34 cellular contexts compared by ENCODE assay signal in genomic region chr12:27998170-27999110, GRCh38. TPM values are rescaled to one million over a fixed set of nuclear protein-coding genes. Genes with fewer than 3 reads are reported as not detected.
DNase-seq lines count a peak whose midpoint lies in the region; FAIRE-seq lines count a peak whose summit lies in the region.
"Had no signal": no experiment of that assay in that cellular context is flagged by ENCODE, and none has a peak within 500 bp of the region (broad histone marks: within the 10 kb centered on the region; RNA-seq: fewer than 3 reads in every experiment).

No MANE protein-coding gene starts in this region.

- H3K4ac ChIP-seq in neuronal stem cell (ENCODE audit: low read length), result no peak overlapping the region

- WGBS in neuronal stem cell (ENCODE audit: extremely low coverage in 2 of 2, insufficient read length in 2 of 2, insufficient replicate concordance in 1 of 2), 2 donors, result no CpG with 5 or more reads among the region's 3 CpGs

- in situ Hi-C loops in KBM-7 (cut with MboI; ENCODE audit: low pct_unique_long_range_greater_than_20kb, low sequenced_read_pairs), result no loop called here

- no peak overlapping the region for H4K8ac ChIP-seq in neuronal stem cell (ENCODE audit: low read depth, low read length)

- no peak overlapping the region for H2BK120ac ChIP-seq in neuronal stem cell (ENCODE audit: low read depth, low read length)

- no peaks in the 10 kb centered on the region for H3K79me1 ChIP-seq in neuronal stem cell (ENCODE audit: low read depth, low read length)

- H3K23ac ChIP-seq in neuronal stem cell (ENCODE audit: low read depth, low read length, poor library complexity), result no peak overlapping the region

- FAIRE-seq in urothelium cell line (lab: Jason Lieb, UNC), result no peak
- no peak for FAIRE-seq in frontal cortex (lab: Jason Lieb, UNC)
- FAIRE-seq: colon, pancreas, small intestine had no signal

- H2AFZ ChIP-seq in neuronal stem cell (ENCODE audit: low read length), result no peak overlapping the region

- H2BK12ac ChIP-seq in neuronal stem cell (ENCODE audit: low read length), result no peak overlapping the region

- H4K91ac ChIP-seq in neuronal stem cell (ENCODE audit: low read depth, low read length, poor library complexity), result no peak overlapping the region

- H3K14ac ChIP-seq in neuronal stem cell (ENCODE audit: low read length), result no peak overlapping the region

- no peaks in the 10 kb centered on the region for H3K9me3 ChIP-seq in neuronal stem cell (replicated peaks in 1 of 2; ENCODE audit: control insufficient read depth in 2 of 2, insufficient read depth in 1 of 2, low read depth in 1 of 2, low read length in 2 of 2)
- H3K9me3 ChIP-seq: heart right ventricle, mucosa of descending colon, pancreas, thyroid gland had no signal

- no peak overlapping the region for H2BK5ac ChIP-seq in neuronal stem cell (ENCODE audit: low read length)

- no peak overlapping the region for H2BK15ac ChIP-seq in neuronal stem cell (ENCODE audit: low read length)

- peak; percentile 71 for DNase-seq in NCI-H2107 treated with DMSO at 0.1 percent for 48 hours (lab: John Stamatoyannopoulos, UW; ENCODE audit: unreplicated experiment)
- no peak for DNase-seq in NCI-H2107 (lab: John Stamatoyannopoulos, UW)
- DNase-seq in KBM-7, result peak; percentile 21
- peak; percentile 22 for DNase-seq in OCI-M1 (lab: John Stamatoyannopoulos, UW)
- no peak for DNase-seq in epithelial cell of prostate (ENCODE audit: low read depth, low spot score)
- no peak for DNase-seq in urothelium cell line (ENCODE audit: low spot score)
- DNase-seq in neuronal stem cell (ENCODE audit: low spot score), result no peak
- no peak for DNase-seq in frontal cortex (ENCODE audit: low spot score in 2 of 2)
- DNase-seq: activated CD4-positive, alpha-beta memory T cell treated with anti-CD3 and anti-CD28 coated beads for 36 hours; activated CD4-positive, CD25-positive, alpha-beta regulatory T cell treated with anti-CD3 and anti-CD28 coated beads, Interleukin-2, amount 50 U/mL, for 72 hours; activated CD8-positive, alpha-beta memory T cell treated with anti-CD3 and anti-CD28 coated beads, Interleukin-2, amount 50 U/mL, for 4 hours; activated naive CD4-positive, alpha-beta T cell treated with anti-CD3 and anti-CD28 coated beads, Interleukin-2, amount 50 U/mL, for 16 hours; amniotic stem cell; CD8-positive, alpha-beta T cell; effector CD4-positive, alpha-beta T cell; erythroblast; heart right ventricle; KG1; MM.1S; mucosa of descending colon; NCI-H1694; NCI-H345; nephron progenitor cell; NK-92 treated with Interleukin-12 subunit alpha and Interleukin-12 subunit beta, amount 100 ng/mL, for 24 hours; pancreas; SIG-M5; small intestine; stimulated activated CD8-positive, alpha-beta memory T cell treated with anti-CD3 and anti-CD28 coated beads, Interleukin-4, amount 100 ng/mL, for 48 hours; stimulated activated naive CD8-positive, alpha-beta T cell treated with anti-CD3 and anti-CD28 coated beads, Interleukin-15, amount 100 ng/mL, for 72 hours; SW 1271; T1000; thyroid gland had no signal

- no peak overlapping the region for H3K18ac ChIP-seq in neuronal stem cell (ENCODE audit: low read length)

- H3K9ac ChIP-seq in neuronal stem cell (ENCODE audit: low read depth, low read length, poor library complexity), result no peak overlapping the region

- no peaks in the 10 kb centered on the region for H3K36me3 ChIP-seq in neuronal stem cell (replicated peaks in 1 of 2; ENCODE audit: control insufficient read depth in 2 of 2, insufficient read depth in 2 of 2, low read length in 2 of 2)
- H3K36me3 ChIP-seq: heart right ventricle, pancreas, thyroid gland had no signal

- no peak overlapping the region for H2AK5ac ChIP-seq in neuronal stem cell (ENCODE audit: low read depth, low read length)

- H3K4me2 ChIP-seq in neuronal stem cell (ENCODE audit: insufficient read depth, low read length, poor library complexity, severe bottlenecking), result no peak overlapping the region

- peaks cover 0 to 2% of the 10 kb centered on the region in 2 donors for H3K4me1 ChIP-seq in neuronal stem cell (ENCODE audit: control insufficient read depth in 2 of 2, insufficient read depth in 1 of 2, low read depth in 1 of 2, low read length in 2 of 2)
- H3K4me1 ChIP-seq: heart right ventricle, pancreas, thyroid gland had no signal

- H3K27me3 ChIP-seq in neuronal stem cell (ENCODE audit: control insufficient read depth in 3 of 3, insufficient read depth in 3 of 3, low read depth in 1 of 3, low read length in 3 of 3), result no peaks in the 10 kb centered on the region
- H3K27me3 ChIP-seq: heart right ventricle, pancreas, thyroid gland had no signal

- H3K4me3 ChIP-seq in neuronal stem cell (ENCODE audit: low read length in 2 of 2), result no peak overlapping the region
- H3K4me3 ChIP-seq: heart right ventricle, lung, mucosa of descending colon, pancreas, thyroid gland had no signal

- H3K27ac ChIP-seq in epithelial cell of prostate (peak overlapping the region; percentile 72), neuronal stem cell (replicated peaks; ENCODE audit: low read length) (no peak overlapping the region)
- H3K27ac ChIP-seq: heart right ventricle, pancreas, thyroid gland had no signal

RNA-seq across cellular contexts. Expression of gene PTHLH, which starts 25.9 kb away (rescaled TPM):
- polyA plus RNA-seq in neuronal stem cell (2013, experiment 1 of 2), result 0.13 TPM
- polyA plus RNA-seq in neuronal stem cell (2013, experiment 2 of 2), result 0.10 TPM
- total RNA-seq in frontal cortex, result not detected
- total RNA-seq: CD8-positive, alpha-beta T cell had no signal

Comparison
In these comparisons a context has a peak if more than half of its experiments do, and no peak if none do; other contexts are left out.
1. DNase-seq: peak in NCI-H2107 treated with DMSO at 0.1 percent for 48 hours (single experiment), KBM-7 (single experiment) and OCI-M1 (single experiment); none in NCI-H2107 (single experiment), epithelial cell of prostate (single experiment), urothelium cell line (single experiment), neuronal stem cell (single experiment) and frontal cortex (0 of 2).